In the genomic region with DNA sequence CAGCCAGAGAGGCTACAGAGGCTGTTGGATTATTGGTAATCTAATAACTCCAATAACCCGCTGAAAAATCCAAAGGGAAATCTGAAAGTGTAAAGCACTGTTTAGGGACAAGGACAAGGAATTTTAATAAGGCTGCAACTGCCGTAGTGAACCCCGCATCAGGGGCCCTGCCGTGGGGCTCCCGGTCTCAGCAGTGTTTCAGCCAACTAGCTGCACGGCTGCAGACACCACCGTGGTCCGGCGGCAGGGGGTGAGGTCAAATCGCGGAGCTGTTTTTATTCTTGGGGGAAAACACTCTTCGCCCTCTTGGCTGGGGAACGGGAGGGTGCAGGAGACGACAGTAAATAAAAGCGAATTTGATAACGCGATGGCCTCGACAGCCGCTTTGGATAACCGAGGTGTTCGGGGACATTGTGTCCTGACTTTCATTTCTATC, we compare ENCODE assay signal across 8 cellular contexts. TPM values are rescaled to one million over a fixed set of nuclear protein-coding genes. Genes with fewer than 3 reads are reported as not detected.
DNase-seq lines count a peak whose midpoint lies in the region; ATAC-seq and TF ChIP-seq lines count a peak whose summit lies in the region.

No MANE protein-coding gene starts in this region.

- TF ChIP-seq POLR2A in IMR-90 (IDR thresholded peaks at IDR 0.05; ENCODE audit: low read depth, low read length) (no peak), ovary (IDR thresholded peaks at IDR 0.05) (no peak)

- peak overlapping the region; percentile 97 for H3K27ac ChIP-seq in IMR-90 (ENCODE audit: insufficient read depth, low read length)
- peak overlapping the region; percentile 94 to 100 for H3K27ac ChIP-seq in ovary

- peak overlapping the region; percentile 97 for H3K4me2 ChIP-seq in IMR-90 (ENCODE audit: low read depth, low read length)

- peak overlapping the region; percentile 81 for H3K23ac ChIP-seq in IMR-90 (ENCODE audit: low read depth, low read length)

- peaks cover 61% of the 10 kb centered on the region for H3K36me3 Mint-ChIP-seq in activated T-cell treated with anti-CD3 and anti-CD28 coated beads, Interleukin-2, amount 50 U/mL, for 24 hours (ENCODE audit: low read depth)

- peaks cover 67% of the 10 kb centered on the region for H3K4me1 Mint-ChIP-seq in activated T-cell treated with anti-CD3 and anti-CD28 coated beads, Interleukin-2, amount 50 U/mL, for 24 hours (ENCODE audit: low read depth)

- H2BK15ac ChIP-seq in IMR-90 (ENCODE audit: low read depth, low read length): no peak overlapping the region; the same call in 2 of the 3 replicates

- POLR2A ChIA-PET in IMR-90 (lab: Charles Lee; ENCODE audit: unreplicated experiment): no interaction called here

- no TSS peak for BruUV-seq in IMR-90 (replicated peaks; lab: Mats Ljungman, UMichigan)

- peak overlapping the region; percentile 78 for H2BK120ac ChIP-seq in IMR-90 (ENCODE audit: low read depth, low read length)

- peak overlapping the region; percentile 70 for H2AK9ac ChIP-seq in IMR-90 (replicated peaks; ENCODE audit: low read depth, low read length, poor library complexity)

- H3K18ac ChIP-seq in IMR-90 (ENCODE audit: low read depth, low read length): peak overlapping the region; percentile 13

- peak; percentile 1 for ATAC-seq in IMR-90 (ENCODE audit: low read depth)
- no peak for ATAC-seq in GM18519 (IDR thresholded peaks at IDR 0.05; ENCODE audit: low FRiP score, unreplicated experiment)
- no peak for ATAC-seq in GM18858 (IDR thresholded peaks at IDR 0.05; ENCODE audit: unreplicated experiment)
- ATAC-seq in GM18861 (IDR thresholded peaks at IDR 0.05; ENCODE audit: unreplicated experiment): no peak

- H2AK5ac ChIP-seq in IMR-90 (ENCODE audit: low read depth, low read length): peak overlapping the region; percentile 23; the same call in 1 of the 2 replicates

- intact Hi-C loops in IMR-90 (cut with micrococcal nuclease): loop anchor here (2.0 kb wide), 1 partner anchor 974 kb away; no protein-coding TSS in a partner anchor
- intact Hi-C loops in ovary (cut with DNase I): loop anchor here in 1 of 4 donors (2.0 kb wide), 1 partner anchor 1216 kb away; no protein-coding TSS in a partner anchor

- H3K9me3 ChIP-seq in IMR-90 (ENCODE audit: control insufficient read depth, insufficient read depth, low read length) (no peaks in the 10 kb centered on the region), ovary (no peaks in the 10 kb centered on the region)

- H3K27me3 ChIP-seq in IMR-90 (ENCODE audit: control insufficient read depth, insufficient read depth, low read length): no peaks in the 10 kb centered on the region
- H3K27me3 ChIP-seq in ovary: no peaks in the 10 kb centered on the region

- H3K14ac ChIP-seq in IMR-90 (replicated peaks; ENCODE audit: low read depth, low read length): peak overlapping the region; percentile 90

- peak overlapping the region; percentile 46 for H3K4me3 ChIP-seq in IMR-90 (ENCODE audit: insufficient read depth, low read depth, low read length)
- H3K4me3 ChIP-seq in fibroblast of pulmonary artery (replicated peaks; ENCODE audit: low read depth, low read length): peak overlapping the region; percentile 94
- peak overlapping the region; percentile 88 for H3K4me3 ChIP-seq in ovary

- peak overlapping the region; percentile 8 for H2BK20ac ChIP-seq in IMR-90 (ENCODE audit: low read depth, low read length)

- H2BK5ac ChIP-seq in IMR-90 (ENCODE audit: low read depth, low read length, poor library complexity, severe bottlenecking): peak overlapping the region; percentile 59

- H4K8ac ChIP-seq in IMR-90 (ENCODE audit: low read depth in 2 of 2, low read length in 2 of 2): peak overlapping the region; percentile 68 to 74

- H3K79me1 ChIP-seq in IMR-90 (ENCODE audit: low read depth in 1 of 2, low read length in 2 of 2): peaks cover 24 to 85% of the 10 kb centered on the region in 2 experiments

- CTCF ChIA-PET in IMR-90 (lab: Yijun Ruan, JAX): interaction anchor here (0.5 to 4.5 kb wide), 5 partner anchors 420 to 1215 kb away, joined by 3 to 96 read pairs (median 4); no protein-coding TSS in a partner anchor

- 0 out of 2 replicates have a peak overlapping the region, but pooled peaks have one; percentile 7 for H4K91ac ChIP-seq in IMR-90 (ENCODE audit: insufficient read depth, low read depth, low read length)

- H3K56ac ChIP-seq in IMR-90 (ENCODE audit: extremely low read depth, insufficient read depth, low read length): peak overlapping the region; percentile 63; the same call in 1 of the 2 replicates

- peak overlapping the region; percentile 93 for H3K4ac ChIP-seq in IMR-90 (ENCODE audit: low read depth, low read length)

- H3K27ac Mint-ChIP-seq in activated T-cell treated with anti-CD3 and anti-CD28 coated beads, Interleukin-2, amount 50 U/mL, for 24 hours: peak overlapping the region; percentile 100

- H2AFZ ChIP-seq in IMR-90 (replicated peaks; ENCODE audit: low read length, poor library complexity): peak overlapping the region; percentile 92

- H3K4me1 ChIP-seq in IMR-90 (ENCODE audit: control insufficient read depth, insufficient read depth, low read length) (peaks cover 20% of the 10 kb centered on the region), ovary (ENCODE audit: insufficient read depth) (peaks cover 7% of the 10 kb centered on the region)

- TF ChIP-seq CTCF in IMR-90 (conservative IDR thresholded peaks at IDR 0.05; ENCODE audit: low read depth, low read length) (no peak), fibroblast of pulmonary artery (IDR thresholded peaks at IDR 0.05; ENCODE audit: low read length, missing control alignments) (no peak), ovary (IDR thresholded peaks at IDR 0.05) (peak in 1 of 3 donors; percentile 3)

- H3K4me3 Mint-ChIP-seq in activated T-cell treated with anti-CD3 and anti-CD28 coated beads, Interleukin-2, amount 50 U/mL, for 24 hours: peak overlapping the region; percentile 98

- no peaks in the 10 kb centered on the region for H3K27me3 Mint-ChIP-seq in activated T-cell treated with anti-CD3 and anti-CD28 coated beads, Interleukin-2, amount 50 U/mL, for 24 hours

- peak overlapping the region; percentile 64 for H3K9ac ChIP-seq in IMR-90 (ENCODE audit: low read depth, low read length)

- H4K20me1 ChIP-seq in IMR-90 (ENCODE audit: insufficient read depth, low read length): peaks cover 62% of the 10 kb centered on the region

- H4K5ac ChIP-seq in IMR-90 (ENCODE audit: low read depth, low read length): peak overlapping the region; percentile 13

- WGBS in IMR-90 (ENCODE audit: extremely low coverage in 2 of 2, insufficient read length in 1 of 2), 2 experiments: 14% methylated on average over 11 of the region's 21 CpGs; no CpG with 5 or more reads in 1 of the 2 experiments
- 0 to 1% (median 0%) methylated on average over 21 of the region's 21 CpGs for WGBS in ovary, 3 donors

- TF ChIP-seq EP300 in ovary (IDR thresholded peaks at IDR 0.05): no peak

- no peaks in the 10 kb centered on the region for H3K9me3 Mint-ChIP-seq in activated T-cell treated with anti-CD3 and anti-CD28 coated beads, Interleukin-2, amount 50 U/mL, for 24 hours

- no peak for TF ChIP-seq RAD21 in IMR-90 (IDR thresholded peaks at IDR 0.05; ENCODE audit: low read length)

- H3K9me1 ChIP-seq in IMR-90 (ENCODE audit: insufficient read depth, low read length): peaks cover 12% of the 10 kb centered on the region; the same call in 1 of the 2 replicates

- in situ Hi-C loops in IMR-90 (cut with MboI; ENCODE audit: low sequenced_read_pairs): loop anchor here (10.0 to 25.0 kb wide), 5 partner anchors 673 to 1416 kb away; no protein-coding TSS in a partner anchor

- DNase-seq in IMR-90 (no peak), fibroblast of pulmonary artery (ENCODE audit: low read depth) (no peak), ovary (peak in 4 of 5 donors; percentile 61 to 77 (median 72)), UCSD-AML1 (lab: John Stamatoyannopoulos, UW; ENCODE audit: unreplicated experiment) (no peak)
- DNase-seq in activated T-cell treated with anti-CD3 and anti-CD28 coated beads, Interleukin-2, amount 50 U/mL, for 24 hours: peak; percentile 69

- H3K36me3 ChIP-seq in IMR-90 (ENCODE audit: control insufficient read depth, insufficient read depth, low read length) (0 out of 2 replicates have a peak, but pooled peaks cover under 1% of the 10 kb centered on the region), ovary (no peaks in the 10 kb centered on the region)

- dilution Hi-C loops in IMR-90 (cut with HindIII; ENCODE audit: low sequenced_read_pairs, unreplicated experiment): loop anchor here (25.0 kb wide), 1 partner anchor 573 kb away; no protein-coding TSS in a partner anchor

TF ChIP-seq in IMR-90, 13 proteins besides CTCF, POLR2A, EP300 and RAD21:
- TF ChIP-seq MXI1 (IDR thresholded peaks at IDR 0.05; ENCODE audit: borderline replicate concordance, low read depth, low read length) (no peak), SMC3 (IDR thresholded peaks at IDR 0.05; ENCODE audit: low read depth, low read length) (no peak), CEBPB (IDR thresholded peaks at IDR 0.05; ENCODE audit: low read depth, low read length) (no peak), MAFK (IDR thresholded peaks at IDR 0.05; ENCODE audit: low read depth, low read length) (no peak), RCOR1 (IDR thresholded peaks at IDR 0.05; ENCODE audit: insufficient replicate concordance, low read length) (no peak), MAZ (IDR thresholded peaks at IDR 0.05; ENCODE audit: borderline replicate concordance, low read depth, low read length) (no peak), NFE2L2 (IDR thresholded peaks at IDR 0.05; ENCODE audit: low read depth, low read length) (no peak)
- TF ChIP-seq, protein P1, sequence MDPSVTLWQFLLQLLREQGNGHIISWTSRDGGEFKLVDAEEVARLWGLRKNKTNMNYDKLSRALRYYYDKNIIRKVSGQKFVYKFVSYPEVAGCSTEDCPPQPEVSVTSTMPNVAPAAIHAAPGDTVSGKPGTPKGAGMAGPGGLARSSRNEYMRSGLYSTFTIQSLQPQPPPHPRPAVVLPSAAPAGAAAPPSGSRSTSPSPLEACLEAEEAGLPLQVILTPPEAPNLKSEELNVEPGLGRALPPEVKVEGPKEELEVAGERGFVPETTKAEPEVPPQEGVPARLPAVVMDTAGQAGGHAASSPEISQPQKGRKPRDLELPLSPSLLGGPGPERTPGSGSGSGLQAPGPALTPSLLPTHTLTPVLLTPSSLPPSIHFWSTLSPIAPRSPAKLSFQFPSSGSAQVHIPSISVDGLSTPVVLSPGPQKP (IDR thresholded peaks at IDR 0.05; ENCODE audit: borderline replicate concordance, low read depth, low read length): no peak

RNA-seq across cellular contexts. Expression of a gene that starts 6.1 kb away (rescaled TPM):
- total RNA-seq in IMR-90 (2012; rRNA removed) (21.4 and 22.6 TPM in 2 replicates), ovary (10 to 100 TPM; 51.6 to 91.1 (median 60.2) TPM)
- polyA plus RNA-seq in IMR-90 (2012; rRNA removed) (19.7 and 20.4 TPM in 2 replicates), ovary (10 to 100 TPM; 46.3 to 46.8 TPM)
- 10.4 and 12.0 TPM in 2 replicates for polyA plus RNA-seq in IMR-90 (2012; cell fraction: cytosol; rRNA removed)
- polyA plus RNA-seq in IMR-90 (2012; cell fraction: nucleus; rRNA removed; ENCODE audit: low replicate concordance): 66.2 and 89.5 TPM in 2 replicates

RNA-seq across cellular contexts. Expression of a gene that starts 36.8 kb away (rescaled TPM):
- total RNA-seq in IMR-90 (2012; rRNA removed) (not detected in 2 replicates), ovary (not detected)
- polyA plus RNA-seq in IMR-90 (2012; rRNA removed) (not detected in 2 replicates), ovary (not detected)
- polyA plus RNA-seq in IMR-90 (2012; cell fraction: cytosol; rRNA removed): not detected in 2 replicates
- polyA plus RNA-seq in IMR-90 (2012; cell fraction: nucleus; rRNA removed; ENCODE audit: low replicate concordance): not detected in 2 replicates

Comparison
In these comparisons a context has a peak if more than half of its experiments do, and no peak if none do; other contexts are left out.
1. DNase-seq: peak in activated T-cell treated with anti-CD3 and anti-CD28 coated beads, Interleukin-2, amount 50 U/mL, for 24 hours (single experiment) and ovary (4 of 5); none in IMR-90 (single experiment), fibroblast of pulmonary artery (single experiment) and UCSD-AML1 (single experiment).
2. Peak in every context shown above with its lines, with median percentiles within 50 percentile points of each other: H3K4me3 ChIP-seq.